ENCODE assay signal across 8 cellular contexts in the genomic region with DNA sequence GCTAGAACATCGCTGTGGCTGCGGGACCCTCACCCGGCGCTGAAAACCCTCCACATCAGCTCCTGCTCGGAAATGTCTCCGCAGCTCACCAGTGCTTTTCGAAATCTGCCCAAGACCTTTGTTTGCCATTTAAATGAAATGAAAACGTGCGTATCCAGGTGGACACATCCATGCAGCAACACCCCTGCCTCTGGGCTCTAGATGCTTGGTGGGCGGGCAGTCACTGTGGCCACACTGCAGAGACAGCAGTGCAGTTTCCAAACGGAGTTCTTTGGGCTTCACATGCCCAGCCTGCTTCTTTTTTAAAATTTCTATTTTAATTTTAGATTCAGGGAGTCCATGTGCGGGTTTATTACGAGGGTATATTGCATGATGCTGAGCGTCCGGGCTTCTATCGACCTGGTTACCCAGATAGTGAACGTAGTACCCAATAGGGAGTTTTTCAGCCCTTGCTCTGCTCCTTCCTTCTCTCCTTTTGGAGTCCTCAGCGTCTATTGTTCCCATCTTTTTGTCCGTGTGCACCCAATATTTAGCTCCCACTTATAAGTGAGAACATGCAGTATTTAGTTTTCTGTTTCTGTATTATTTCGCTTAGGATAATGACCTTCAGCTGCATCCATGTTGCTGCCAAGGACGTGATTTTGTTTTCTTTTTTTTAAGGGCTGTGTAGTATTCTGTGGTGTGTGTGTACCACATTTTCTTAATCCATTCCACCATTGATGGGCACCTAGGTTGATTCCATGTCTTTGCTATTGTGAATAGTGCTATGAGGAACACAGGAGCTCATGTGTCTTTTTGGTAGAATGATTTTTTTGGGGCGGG. TPM values are rescaled to one million over a fixed set of nuclear protein-coding genes. Genes with fewer than 3 reads are reported as not detected.
DNase-seq lines count a peak whose midpoint lies in the region; ATAC-seq and TF ChIP-seq lines count a peak whose summit lies in the region.

No MANE protein-coding gene starts in this region.

- peaks cover 40% of the 10 kb centered on the region for H3K4me1 Mint-ChIP-seq in osteocyte (ENCODE audit: unreplicated experiment)

- peak overlapping the region; percentile 46 for H3K4me3 ChIP-seq in epithelial cell of esophagus (ENCODE audit: low read length)

- H3K36me3 Mint-ChIP-seq in osteocyte (ENCODE audit: unreplicated experiment): no peaks in the 10 kb centered on the region

- DNase-seq in COR-L47 (lab: John Stamatoyannopoulos, UW): peak; percentile 33
- DNase-seq in NCI-H2227 treated with DMSO at 0.1 percent for 48 hours (lab: John Stamatoyannopoulos, UW): peak; percentile 78
- DNase-seq in epithelial cell of esophagus (ENCODE audit: low read depth): no peak
- DNase-seq in osteocyte (ENCODE audit: extremely low spot score, unreplicated experiment): no peak
- DNase-seq in SKM-1 treated with dmso at 0.1 percent for 144 hours (lab: John Stamatoyannopoulos, UW; ENCODE audit: unreplicated experiment): no peak
- no peak for DNase-seq in NCI-H1436 treated with DMSO at 0.1 percent for 48 hours (lab: John Stamatoyannopoulos, UW)

- TF ChIP-seq CTCF in epithelial cell of esophagus (IDR thresholded peaks at IDR 0.05; ENCODE audit: insufficient read depth, low read depth, low read length, missing control alignments) (no peak), osteocyte (IDR thresholded peaks at IDR 0.05) (no peak)

- H3K9me3 Mint-ChIP-seq in osteocyte (ENCODE audit: unreplicated experiment): no peaks in the 10 kb centered on the region

- ATAC-seq in GM19467 (IDR thresholded peaks at IDR 0.05; ENCODE audit: unreplicated experiment): no peak
- no peak for ATAC-seq in HG02981 (IDR thresholded peaks at IDR 0.05; ENCODE audit: unreplicated experiment)

- H3K4me3 Mint-ChIP-seq in osteocyte (ENCODE audit: unreplicated experiment): peak overlapping the region; percentile 92

- peak overlapping the region; percentile 93 for H3K27ac Mint-ChIP-seq in osteocyte (ENCODE audit: unreplicated experiment)

- H3K27me3 Mint-ChIP-seq in osteocyte (ENCODE audit: unreplicated experiment): peaks cover 6% of the 10 kb centered on the region

RNA-seq across cellular contexts. Expression of a gene that starts 4.8 kb away (rescaled TPM):
- total RNA-seq in osteocyte: 61.7 and 67.2 TPM in 2 replicates

RNA-seq across cellular contexts. Expression of a gene that starts 26.5 kb away (rescaled TPM):
- total RNA-seq in osteocyte: 20.4 and 22.0 TPM in 2 replicates

Comparison
In these comparisons a context has a peak if more than half of its experiments do, and no peak if none do; other contexts are left out.
1. DNase-seq: peak in COR-L47 (single experiment) and NCI-H2227 treated with DMSO at 0.1 percent for 48 hours (single experiment); none in epithelial cell of esophagus (single experiment), osteocyte (single experiment), SKM-1 treated with dmso at 0.1 percent for 144 hours (single experiment) and NCI-H1436 treated with DMSO at 0.1 percent for 48 hours (single experiment).